In the genomic region with DNA sequence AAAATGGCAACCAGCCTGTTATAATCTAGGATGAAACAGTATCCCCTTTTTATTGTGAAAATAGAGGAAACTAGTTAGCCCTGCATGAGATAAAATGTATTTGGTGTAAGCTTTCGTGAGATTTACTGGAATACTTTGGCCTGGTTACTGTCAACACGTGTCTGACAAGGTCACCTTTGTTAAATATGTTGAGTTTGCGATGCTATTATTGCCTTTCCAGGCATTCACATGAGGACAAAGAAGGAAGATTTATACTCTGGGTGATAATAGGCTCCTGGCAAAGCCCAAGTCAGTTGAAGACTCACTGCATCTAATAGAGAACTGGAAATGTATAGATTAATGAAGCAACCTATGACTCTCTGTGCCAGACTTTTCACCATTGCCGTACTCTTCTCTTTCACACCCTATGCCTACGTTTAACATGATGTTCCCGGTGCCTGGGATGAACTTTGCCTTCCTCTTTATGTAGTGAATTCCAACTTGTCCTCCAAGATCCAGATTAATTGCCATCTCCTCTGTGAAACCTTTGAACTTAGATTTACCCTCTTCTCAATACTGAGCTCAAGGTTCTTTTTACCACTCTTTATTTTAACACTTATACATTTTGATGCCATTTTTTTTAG, we compare ENCODE assay signal across 1 cellular context.
TF ChIP-seq lines count a peak whose summit lies in the region.

No MANE protein-coding gene starts in this region.

TF ChIP-seq in HepG2, 621 proteins besides CTCF, POLR2A, EP300 and RAD21 (continued from another document):
- TF ChIP-seq SOX6 (IDR thresholded peaks at IDR 0.05) (no peak), SOX6 (CRISPR knock-in tag; IDR thresholded peaks at IDR 0.05) (peak; percentile 44), ZMYM4 (CRISPR knock-in tag; IDR thresholded peaks at IDR 0.05) (no peak), FOXA1 (IDR thresholded peaks at IDR 0.05) (no peak), FOXA1 (CRISPR knock-in tag; IDR thresholded peaks at IDR 0.05) (0 out of 2 replicates have a peak, but pooled peaks have one; percentile 18), NR0B2 (CRISPR knock-in tag; IDR thresholded peaks at IDR 0.05) (no peak), PAXIP1 (CRISPR knock-in tag; conservative IDR thresholded peaks at IDR 0.05) (no peak), KLF16 (CRISPR knock-in tag; IDR thresholded peaks at IDR 0.05) (peak in 1 of 2 experiments; percentile 62; a peak in 2 of 4 replicates), FOXK1 (CRISPR knock-in tag; IDR thresholded peaks at IDR 0.05; ENCODE audit: borderline replicate concordance, low read depth) (0 out of 2 replicates have a peak, but pooled peaks have one; percentile 16), RBAK (CRISPR knock-in tag; IDR thresholded peaks at IDR 0.05) (no peak), IRF2 (CRISPR knock-in tag; IDR thresholded peaks at IDR 0.05) (0 out of 2 replicates have a peak, but pooled peaks have one; percentile 19), USF2 (IDR thresholded peaks at IDR 0.05; ENCODE audit: low read depth, low read length) (no peak), USF2 (CRISPR knock-in tag; IDR thresholded peaks at IDR 0.05; ENCODE audit: borderline replicate concordance) (no peak), ZNF230 (CRISPR knock-in tag; IDR thresholded peaks at IDR 0.05) (no peak), E2F5 (CRISPR knock-in tag; conservative IDR thresholded peaks at IDR 0.05) (no peak), ZNF615 (CRISPR knock-in tag; IDR thresholded peaks at IDR 0.05; ENCODE audit: borderline replicate concordance) (no peak), ATAD3A (CRISPR knock-in tag; IDR thresholded peaks at IDR 0.05) (no peak), GATAD2A (CRISPR knock-in tag; IDR thresholded peaks at IDR 0.05) (peak; percentile 41; the same call in 1 of the 2 replicates), SOX5 (CRISPR knock-in tag; IDR thresholded peaks at IDR 0.05; ENCODE audit: borderline replicate concordance) (peak; percentile 59; the same call in 1 of the 2 replicates), ZGPAT (CRISPR knock-in tag; IDR thresholded peaks at IDR 0.05) (peak; percentile 24; the same call in 1 of the 2 replicates), THRA (CRISPR knock-in tag; IDR thresholded peaks at IDR 0.05; ENCODE audit: borderline replicate concordance) (peak; percentile 60; the same call in 1 of the 2 replicates), HNRNPL (IDR thresholded peaks at IDR 0.05; ENCODE audit: low read depth, low read length) (no peak), TRIM22 (IDR thresholded peaks at IDR 0.05) (no peak)
- TF ChIP-seq, protein P1, sequence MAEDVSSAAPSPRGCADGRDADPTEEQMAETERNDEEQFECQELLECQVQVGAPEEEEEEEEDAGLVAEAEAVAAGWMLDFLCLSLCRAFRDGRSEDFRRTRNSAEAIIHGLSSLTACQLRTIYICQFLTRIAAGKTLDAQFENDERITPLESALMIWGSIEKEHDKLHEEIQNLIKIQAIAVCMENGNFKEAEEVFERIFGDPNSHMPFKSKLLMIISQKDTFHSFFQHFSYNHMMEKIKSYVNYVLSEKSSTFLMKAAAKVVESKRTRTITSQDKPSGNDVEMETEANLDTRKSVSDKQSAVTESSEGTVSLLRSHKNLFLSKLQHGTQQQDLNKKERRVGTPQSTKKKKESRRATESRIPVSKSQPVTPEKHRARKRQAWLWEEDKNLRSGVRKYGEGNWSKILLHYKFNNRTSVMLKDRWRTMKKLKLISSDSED (CRISPR knock-in tag; IDR thresholded peaks at IDR 0.05) = no peak
- TF ChIP-seq, protein P2, sequence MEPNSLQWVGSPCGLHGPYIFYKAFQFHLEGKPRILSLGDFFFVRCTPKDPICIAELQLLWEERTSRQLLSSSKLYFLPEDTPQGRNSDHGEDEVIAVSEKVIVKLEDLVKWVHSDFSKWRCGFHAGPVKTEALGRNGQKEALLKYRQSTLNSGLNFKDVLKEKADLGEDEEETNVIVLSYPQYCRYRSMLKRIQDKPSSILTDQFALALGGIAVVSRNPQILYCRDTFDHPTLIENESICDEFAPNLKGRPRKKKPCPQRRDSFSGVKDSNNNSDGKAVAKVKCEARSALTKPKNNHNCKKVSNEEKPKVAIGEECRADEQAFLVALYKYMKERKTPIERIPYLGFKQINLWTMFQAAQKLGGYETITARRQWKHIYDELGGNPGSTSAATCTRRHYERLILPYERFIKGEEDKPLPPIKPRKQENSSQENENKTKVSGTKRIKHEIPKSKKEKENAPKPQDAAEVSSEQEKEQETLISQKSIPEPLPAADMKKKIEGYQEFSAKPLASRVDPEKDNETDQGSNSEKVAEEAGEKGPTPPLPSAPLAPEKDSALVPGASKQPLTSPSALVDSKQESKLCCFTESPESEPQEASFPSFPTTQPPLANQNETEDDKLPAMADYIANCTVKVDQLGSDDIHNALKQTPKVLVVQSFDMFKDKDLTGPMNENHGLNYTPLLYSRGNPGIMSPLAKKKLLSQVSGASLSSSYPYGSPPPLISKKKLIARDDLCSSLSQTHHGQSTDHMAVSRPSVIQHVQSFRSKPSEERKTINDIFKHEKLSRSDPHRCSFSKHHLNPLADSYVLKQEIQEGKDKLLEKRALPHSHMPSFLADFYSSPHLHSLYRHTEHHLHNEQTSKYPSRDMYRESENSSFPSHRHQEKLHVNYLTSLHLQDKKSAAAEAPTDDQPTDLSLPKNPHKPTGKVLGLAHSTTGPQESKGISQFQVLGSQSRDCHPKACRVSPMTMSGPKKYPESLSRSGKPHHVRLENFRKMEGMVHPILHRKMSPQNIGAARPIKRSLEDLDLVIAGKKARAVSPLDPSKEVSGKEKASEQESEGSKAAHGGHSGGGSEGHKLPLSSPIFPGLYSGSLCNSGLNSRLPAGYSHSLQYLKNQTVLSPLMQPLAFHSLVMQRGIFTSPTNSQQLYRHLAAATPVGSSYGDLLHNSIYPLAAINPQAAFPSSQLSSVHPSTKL (CRISPR knock-in tag; IDR thresholded peaks at IDR 0.05) = peak; percentile 71; the same call in 1 of the 2 replicates
- TF ChIP-seq, protein P3, sequence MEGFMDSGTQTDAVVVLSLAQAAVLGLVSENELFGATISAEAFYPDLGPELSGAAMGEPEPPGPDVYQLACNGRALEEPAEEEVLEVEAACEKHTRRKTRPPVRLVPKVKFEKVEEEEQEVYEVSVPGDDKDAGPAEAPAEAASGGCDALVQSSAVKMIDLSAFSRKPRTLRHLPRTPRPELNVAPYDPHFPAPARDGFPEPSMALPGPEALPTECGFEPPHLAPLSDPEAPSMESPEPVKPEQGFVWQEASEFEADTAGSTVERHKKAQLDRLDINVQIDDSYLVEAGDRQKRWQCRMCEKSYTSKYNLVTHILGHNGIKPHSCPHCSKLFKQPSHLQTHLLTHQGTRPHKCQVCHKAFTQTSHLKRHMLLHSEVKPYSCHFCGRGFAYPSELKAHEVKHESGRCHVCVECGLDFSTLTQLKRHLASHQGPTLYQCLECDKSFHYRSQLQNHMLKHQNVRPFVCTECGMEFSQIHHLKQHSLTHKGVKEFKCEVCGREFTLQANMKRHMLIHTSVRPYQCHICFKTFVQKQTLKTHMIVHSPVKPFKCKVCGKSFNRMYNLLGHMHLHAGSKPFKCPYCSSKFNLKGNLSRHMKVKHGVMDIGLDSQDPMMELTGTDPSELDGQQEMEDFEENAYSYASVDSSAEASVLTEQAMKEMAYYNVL (CRISPR knock-in tag; IDR thresholded peaks at IDR 0.05; ENCODE audit: borderline replicate concordance) = no peak
TF ChIP-seq in HepG2: peak in this region for 17.
